ENCODE assay signal across 29 cellular contexts in genomic region chr15:58321034-58321433, GRCh38.
"Had no signal": no experiment of that assay in that cellular context is flagged by ENCODE, and none has a peak within 500 bp of the region (broad histone marks: within the 10 kb centered on the region; RNA-seq: fewer than 3 reads in every experiment).

No MANE protein-coding gene starts in this region.

- DNase-seq: colonic mucosa; cortex of kidney; dermis blood vessel endothelial cell; dorsolateral prefrontal cortex; effector CD4-positive, alpha-beta T cell; effector CD8-positive, alpha-beta T cell; effector memory CD4-positive, alpha-beta T cell; effector memory CD8-positive, alpha-beta T cell; endodermal cell; erythroblast; esophagus squamous epithelium; foreskin fibroblast; foreskin keratinocyte; foreskin melanocyte; gastrocnemius medialis; glutamatergic neuron; head of caudate nucleus; heart left ventricle; heart right ventricle had no signal

- H3K27ac Mint-ChIP-seq: dendritic cell treated with granulocyte-macrophage colony-stimulating factor and Interleukin-4, amounts not matched to agents 40 ng/mL and 50 ng/mL, for 4 days; effector memory CD8-positive, alpha-beta T cell; endodermal cell had no signal

- ATAC-seq: effector memory CD8-positive, alpha-beta T cell; esophagus mucosa; foreskin keratinocyte; gastrocnemius medialis; gastroesophageal sphincter; heart left ventricle; heart right ventricle had no signal

- H3K4me3 Mint-ChIP-seq: dendritic cell treated with granulocyte-macrophage colony-stimulating factor and Interleukin-4, amounts not matched to agents 40 ng/mL and 50 ng/mL, for 4 days; effector memory CD8-positive, alpha-beta T cell; endodermal cell had no signal

- H3K4me3 ChIP-seq: colonic mucosa, coronary artery, dorsolateral prefrontal cortex, esophagus muscularis mucosa, esophagus squamous epithelium, gastrocnemius medialis, gastroesophageal sphincter, heart left ventricle, heart right ventricle had no signal

- H3K27me3 ChIP-seq: colonic mucosa, dorsolateral prefrontal cortex, esophagus muscularis mucosa, esophagus squamous epithelium, foreskin keratinocyte, gastrocnemius medialis, gastroesophageal sphincter, heart left ventricle, heart right ventricle had no signal

- H3K36me3 ChIP-seq: colonic mucosa, esophagus muscularis mucosa, esophagus squamous epithelium, gastrocnemius medialis, gastroesophageal sphincter, heart left ventricle, heart right ventricle had no signal

- H3K27me3 Mint-ChIP-seq: dendritic cell treated with granulocyte-macrophage colony-stimulating factor and Interleukin-4, amounts not matched to agents 40 ng/mL and 50 ng/mL, for 4 days had no signal

- H3K9me3 ChIP-seq: colonic mucosa, esophagus muscularis mucosa, esophagus squamous epithelium, gastrocnemius medialis, gastroesophageal sphincter had no signal

- H3K4me1 Mint-ChIP-seq: endodermal cell had no signal

- FAIRE-seq: colon, endometrium, endothelial cell of umbilical vein, frontal cortex had no signal

- H3K4me1 ChIP-seq: colonic mucosa, esophagus muscularis mucosa, esophagus squamous epithelium, foreskin keratinocyte, gastroesophageal sphincter, heart left ventricle had no signal

- H3K9me3 Mint-ChIP-seq: effector memory CD8-positive, alpha-beta T cell; endodermal cell had no signal

- H3K27ac ChIP-seq: colonic mucosa, coronary artery, dorsolateral prefrontal cortex, epithelial cell of prostate, esophagus muscularis mucosa, esophagus squamous epithelium, foreskin keratinocyte, gastrocnemius medialis, gastroesophageal sphincter, heart left ventricle, heart right ventricle had no signal
